Comparison of ENCODE assay signal across 9 cellular contexts in the genomic region with DNA sequence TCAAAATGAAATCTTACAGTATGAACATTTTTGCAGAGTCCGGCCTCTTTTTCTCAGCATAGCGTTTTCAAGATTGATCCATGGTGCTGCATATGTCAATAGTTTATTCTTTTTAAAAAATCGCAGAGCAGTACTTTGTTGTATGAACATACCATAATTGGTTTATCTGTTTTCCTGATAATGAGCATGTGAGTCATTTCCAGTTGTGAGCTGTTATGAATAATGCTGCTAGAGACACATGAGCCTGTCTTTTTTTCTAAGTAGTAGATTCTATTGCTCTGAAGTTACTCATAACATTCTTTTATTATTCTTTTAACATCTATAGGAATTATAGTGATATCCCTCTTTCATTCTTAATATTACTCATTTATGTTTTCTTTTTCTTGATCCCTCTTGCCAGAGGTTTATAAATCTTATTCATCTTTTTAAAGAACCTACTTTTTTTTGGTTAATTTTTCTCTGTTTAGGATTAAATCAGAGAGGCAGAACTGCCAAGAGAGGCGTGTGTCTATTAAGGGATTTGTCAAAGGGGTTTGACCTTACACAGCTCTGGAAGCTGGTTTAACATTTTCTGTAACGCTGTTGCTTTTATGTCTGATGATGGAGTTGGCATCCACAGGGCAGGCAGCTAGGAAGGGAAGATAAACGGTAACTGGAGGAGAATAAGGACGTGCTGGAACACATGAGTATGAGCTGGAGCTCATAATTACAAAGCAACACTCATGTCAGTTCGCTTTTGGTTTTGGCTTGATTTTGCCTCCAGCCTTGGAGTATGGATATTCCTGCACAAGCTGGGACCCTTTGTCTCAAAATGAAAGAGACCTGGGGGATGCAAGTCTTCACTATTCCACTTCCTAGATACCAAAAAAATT. TPM values are rescaled to one million over a fixed set of nuclear protein-coding genes. Genes with fewer than 3 reads are reported as not detected.
A peak's percentile ranks its signal among the peaks of the same experiment; 100 is the strongest.
DNase-seq lines count a peak whose midpoint lies in the region; ATAC-seq, FAIRE-seq and TF ChIP-seq lines count a peak whose summit lies in the region.
"Had no signal": no experiment of that assay in that cellular context is flagged by ENCODE, and none has a peak within 500 bp of the region (broad histone marks: within the 10 kb centered on the region; RNA-seq: fewer than 3 reads in every experiment).

No MANE protein-coding gene starts in this region.

- POLR2A ChIA-PET in CD4-positive, alpha-beta memory T cell (lab: Charles Lee; ENCODE audit: partially characterized antibody), result interaction anchor here (0.9 to 4.0 kb wide), 3 partner anchors 9 to 23 kb away, joined by 3 to 15 read pairs (median 3); no protein-coding TSS in a partner anchor
- POLR2A ChIA-PET in HEK293T (lab: Yijun Ruan, JAX), result no interaction called here

- H3K4me1 ChIP-seq in CD4-positive, alpha-beta memory T cell (ENCODE audit: insufficient read depth, low read length), result peaks cover 64% of the 10 kb centered on the region

- H3K4me3 ChIP-seq in CD4-positive, alpha-beta memory T cell (ENCODE audit: low read length in 2 of 2), result no peak overlapping the region
- H3K4me3 ChIP-seq in choroid plexus epithelial cell (ENCODE audit: low read depth, low read length), result no peak overlapping the region
- H3K4me3 ChIP-seq: SK-N-MC had no signal

- TF ChIP-seq POLR2A in GM12892 (IDR thresholded peaks at IDR 0.05; ENCODE audit: low read depth, low read length), result no peak

- peaks cover 9 to 19% of the 10 kb centered on the region in 2 donors for H3K36me3 Mint-ChIP-seq in CD4-positive, alpha-beta memory T cell
- peaks cover 17 to 29% of the 10 kb centered on the region in 2 donors for H3K36me3 Mint-ChIP-seq in naive B cell

- peaks cover 52 to 86% (median 72%) of the 10 kb centered on the region in 4 donors for H3K4me1 Mint-ChIP-seq in CD4-positive, alpha-beta memory T cell
- peaks cover 63 to 84% (median 80%) of the 10 kb centered on the region in 3 donors for H3K4me1 Mint-ChIP-seq in naive B cell

- no peak for DNase-seq in CD4-positive, alpha-beta memory T cell
- DNase-seq in LHCN-M2 (ENCODE audit: low read depth) (peak; percentile 52), choroid plexus epithelial cell (ENCODE audit: low read depth) (peak; percentile 63), naive B cell (no peak), GM12892 (ENCODE audit: insufficient read length) (no peak), OCI-M1 (lab: John Stamatoyannopoulos, UW) (no peak), HEK293T (ENCODE audit: extremely low spot score) (no peak)

- no peak for FAIRE-seq in GM12892 (lab: Jason Lieb, UNC)

- CTCF ChIA-PET in CD4-positive, alpha-beta memory T cell (lab: Charles Lee; ENCODE audit: partially characterized antibody), result interaction anchor here (1.0 kb wide), 1 partner anchor 11 kb away, joined by 4 read pairs; no protein-coding TSS in a partner anchor
- CTCF ChIA-PET in HEK293T (lab: Yijun Ruan, JAX), result no interaction called here

- intact Hi-C loops in CD4-positive, alpha-beta memory T cell (cut with micrococcal nuclease), result no loop called here

- no peaks in the 10 kb centered on the region for H3K9me3 Mint-ChIP-seq in CD4-positive, alpha-beta memory T cell
- peaks cover 0 to 5% (median 0%) of the 10 kb centered on the region in 7 donors for H3K9me3 Mint-ChIP-seq in naive B cell

- H3K4me3 Mint-ChIP-seq in CD4-positive, alpha-beta memory T cell, result peak overlapping the region in 4 of 8 donors; percentile 4 to 64 (median 12)
- H3K4me3 Mint-ChIP-seq in naive B cell, result peak overlapping the region in 1 of 8 donors; percentile 21

- H3K36me3 ChIP-seq in CD4-positive, alpha-beta memory T cell (ENCODE audit: insufficient read depth, low read length), result no peaks in the 10 kb centered on the region

- no peaks in the 10 kb centered on the region for H3K27me3 ChIP-seq in CD4-positive, alpha-beta memory T cell (ENCODE audit: insufficient read depth, low read length)

- TF ChIP-seq CTCF in choroid plexus epithelial cell (conservative IDR thresholded peaks at IDR 0.05; ENCODE audit: low read depth, low read length), result no peak

- no peaks in the 10 kb centered on the region for H3K27me3 Mint-ChIP-seq in CD4-positive, alpha-beta memory T cell
- no peaks in the 10 kb centered on the region for H3K27me3 Mint-ChIP-seq in naive B cell

- ATAC-seq in naive B cell (ENCODE audit: low read depth in 2 of 2) (no peak), HG03432 (IDR thresholded peaks at IDR 0.05; ENCODE audit: unreplicated experiment) (no peak)

- H3K27ac Mint-ChIP-seq in CD4-positive, alpha-beta memory T cell, result peak overlapping the region in 5 of 7 donors; percentile 18 to 84 (median 65)
- peak overlapping the region in 4 of 6 donors; percentile 80 to 95 (median 90) for H3K27ac Mint-ChIP-seq in naive B cell

- no peak overlapping the region for H3K27ac ChIP-seq in CD4-positive, alpha-beta memory T cell (ENCODE audit: low read depth, low read length)
- H3K27ac ChIP-seq: SK-N-MC had no signal

- no peaks in the 10 kb centered on the region for H3K9me3 ChIP-seq in CD4-positive, alpha-beta memory T cell (ENCODE audit: control insufficient read depth in 1 of 2, low read length in 2 of 2)

TF ChIP-seq in HEK293T, 16 proteins besides CTCF, POLR2A, EP300 and RAD21:
- TF ChIP-seq ELF4 (IDR thresholded peaks at IDR 0.05), result no peak
- no peak for TF ChIP-seq HDGF (IDR thresholded peaks at IDR 0.05; ENCODE audit: borderline replicate concordance)
- TF ChIP-seq ARNT (IDR thresholded peaks at IDR 0.05), result no peak
- TF ChIP-seq L3MBTL2 (conservative IDR thresholded peaks at IDR 0.05), result no peak
- TF ChIP-seq ZNF384 (IDR thresholded peaks at IDR 0.05), result no peak
- TF ChIP-seq SP1 (IDR thresholded peaks at IDR 0.05), result no peak
- no peak for TF ChIP-seq BHLHE40 (IDR thresholded peaks at IDR 0.05; ENCODE audit: borderline replicate concordance)
- no peak for TF ChIP-seq FOXA1 (IDR thresholded peaks at IDR 0.05)
- no peak for TF ChIP-seq NFRKB (IDR thresholded peaks at IDR 0.05)

RNA-seq across cellular contexts. Expression of gene MGAT5, which starts 47.5 kb away (rescaled TPM):
- 10 to 100 TPM; 78.1 to 81.3 TPM for total RNA-seq in CD4-positive, alpha-beta memory T cell
- polyA plus RNA-seq in CD4-positive, alpha-beta memory T cell, result 10 to 100 TPM in 1 of 2 donors, 1 to 10 TPM in 1; 4.4 to 17.9 TPM
- 32.5 and 33.1 TPM in 2 replicates for total RNA-seq in LHCN-M2 (2014; rRNA removed)
- polyA plus RNA-seq in LHCN-M2 (2012), result 15.4 TPM
- 10 to 100 TPM in 5 of 6 donors, 1 to 10 TPM in 1; 9.7 to 41.3 (median 29.6) TPM for polyA plus RNA-seq in naive B cell (ENCODE audit: low read depth in 6 of 6)
- 23.7 TPM for polyA plus RNA-seq in GM12892 (2012; ENCODE audit: missing spikeins)

Comparison
In these comparisons a context has a peak if more than half of its experiments do, and no peak if none do; other contexts are left out.
1. DNase-seq: peak in LHCN-M2 (single experiment) and choroid plexus epithelial cell (single experiment); none in CD4-positive, alpha-beta memory T cell (0 of 5), naive B cell (single experiment), GM12892 (single experiment), OCI-M1 (single experiment) and HEK293T (single experiment).